ENCODE assay signal across 1 cellular context in genomic region chr2:21097331-21097730, GRCh38.
TF ChIP-seq lines count a peak whose summit lies in the region.

No MANE protein-coding gene starts in this region.

TF ChIP-seq in HepG2, 621 proteins besides CTCF, POLR2A, EP300 and RAD21 (continued from another document):
- TF ChIP-seq LCORL (IDR thresholded peaks at IDR 0.05): no peak
- TF ChIP-seq LCORL (CRISPR knock-in tag; IDR thresholded peaks at IDR 0.05): peak; percentile 4; the same call in 1 of the 2 replicates
- no peak for TF ChIP-seq ZNF598 (CRISPR knock-in tag; IDR thresholded peaks at IDR 0.05; ENCODE audit: borderline replicate concordance)
- no peak for TF ChIP-seq ZNF564 (CRISPR knock-in tag; IDR thresholded peaks at IDR 0.05)
- TF ChIP-seq ZSCAN29 (CRISPR knock-in tag; conservative IDR thresholded peaks at IDR 0.05): 0 out of 2 replicates have a peak, but pooled peaks have one; percentile 61
- peak; percentile 16; the same call in 1 of the 2 replicates for TF ChIP-seq MIER2 (CRISPR knock-in tag; IDR thresholded peaks at IDR 0.05)
- TF ChIP-seq GPBP1L1 (CRISPR knock-in tag; IDR thresholded peaks at IDR 0.05): no peak
- no peak for TF ChIP-seq BHLHE40 (IDR thresholded peaks at IDR 0.05; ENCODE audit: low read length)
- TF ChIP-seq ARID3A (IDR thresholded peaks at IDR 0.05; ENCODE audit: low read depth, low read length): peak; percentile 66
- peak; percentile 45; the same call in 1 of the 2 replicates for TF ChIP-seq BCL6 (CRISPR knock-in tag; IDR thresholded peaks at IDR 0.05)
- 0 out of 2 replicates have a peak, but pooled peaks have one; percentile 43 for TF ChIP-seq ZNF878 (CRISPR knock-in tag; IDR thresholded peaks at IDR 0.05)
- TF ChIP-seq ZNF607 (CRISPR knock-in tag; IDR thresholded peaks at IDR 0.05; ENCODE audit: borderline replicate concordance): no peak
- 0 out of 2 replicates have a peak, but pooled peaks have one; percentile 22 for TF ChIP-seq RXRB (CRISPR knock-in tag; IDR thresholded peaks at IDR 0.05; ENCODE audit: borderline replicate concordance)
- no peak for TF ChIP-seq TRIM22 (IDR thresholded peaks at IDR 0.05)
- peak; percentile 71 for TF ChIP-seq MIXL1 (CRISPR knock-in tag; IDR thresholded peaks at IDR 0.05)
- TF ChIP-seq LRRFIP1 (CRISPR knock-in tag; conservative IDR thresholded peaks at IDR 0.05): no peak
- 0 out of 2 replicates have a peak, but pooled peaks have one; percentile 25 for TF ChIP-seq ZNF556 (CRISPR knock-in tag; IDR thresholded peaks at IDR 0.05; ENCODE audit: borderline replicate concordance)
- peak; percentile 42 for TF ChIP-seq ASH2L (IDR thresholded peaks at IDR 0.05; ENCODE audit: insufficient read length, low read depth, low read length)
- TF ChIP-seq KLF9 (CRISPR knock-in tag; IDR thresholded peaks at IDR 0.05; ENCODE audit: low read depth): no peak
- TF ChIP-seq ZNF281 (CRISPR knock-in tag; IDR thresholded peaks at IDR 0.05; ENCODE audit: borderline replicate concordance): no peak
- no peak for TF ChIP-seq NFE2L2 (IDR thresholded peaks at IDR 0.05; ENCODE audit: low read length)
- TF ChIP-seq CREB1 (IDR thresholded peaks at IDR 0.05): no peak
- TF ChIP-seq CREB1 (CRISPR knock-in tag; IDR thresholded peaks at IDR 0.05): peak; percentile 43; the same call in 1 of the 2 replicates
- no peak for TF ChIP-seq ZNF136 (CRISPR knock-in tag; IDR thresholded peaks at IDR 0.05; ENCODE audit: low read depth)
- TF ChIP-seq HOXA5 (CRISPR knock-in tag; IDR thresholded peaks at IDR 0.05): peak; percentile 17; the same call in 1 of the 2 replicates
- peak; percentile 42; the same call in 1 of the 2 replicates for TF ChIP-seq NR2F2 (IDR thresholded peaks at IDR 0.05; ENCODE audit: borderline replicate concordance, low read depth)
- 0 out of 2 replicates have a peak, but pooled peaks have one; percentile 25 for TF ChIP-seq GFI1 (CRISPR knock-in tag; IDR thresholded peaks at IDR 0.05; ENCODE audit: borderline replicate concordance)
- TF ChIP-seq ZNF24 (IDR thresholded peaks at IDR 0.05): no peak
- TF ChIP-seq TRIM24 (CRISPR knock-in tag; IDR thresholded peaks at IDR 0.05): no peak
- TF ChIP-seq PAXIP1 (CRISPR knock-in tag; conservative IDR thresholded peaks at IDR 0.05): peak; percentile 83
- no peak for TF ChIP-seq KAT8 (CRISPR knock-in tag; IDR thresholded peaks at IDR 0.05)
- TF ChIP-seq ZNF546 (CRISPR knock-in tag; conservative IDR thresholded peaks at IDR 0.05): no peak
- no peak for TF ChIP-seq KAT7 (CRISPR knock-in tag; IDR thresholded peaks at IDR 0.05; ENCODE audit: borderline replicate concordance)
- TF ChIP-seq ZNF589 (CRISPR knock-in tag; conservative IDR thresholded peaks at IDR 0.05): no peak
- TF ChIP-seq ZNF567 (CRISPR knock-in tag; IDR thresholded peaks at IDR 0.05; ENCODE audit: borderline replicate concordance): no peak
- TF ChIP-seq PBX3 (CRISPR knock-in tag; IDR thresholded peaks at IDR 0.05; ENCODE audit: borderline replicate concordance): no peak
- TF ChIP-seq HNF4G (IDR thresholded peaks at IDR 0.05; ENCODE audit: borderline replicate concordance, low read depth, low read length): peak; percentile 79
- peak; percentile 51; the same call in 1 of the 2 replicates for TF ChIP-seq HNF4G (CRISPR knock-in tag; IDR thresholded peaks at IDR 0.05; ENCODE audit: borderline replicate concordance, low read depth)
- TF ChIP-seq ZNF205 (CRISPR knock-in tag; IDR thresholded peaks at IDR 0.05): peak; percentile 19; the same call in 1 of the 2 replicates
